In genomic region chr6:56246941-56247653, GRCh38 we compare ENCODE assay signal across 8 cellular contexts. TPM values are rescaled to one million over a fixed set of nuclear protein-coding genes. Genes with fewer than 3 reads are reported as not detected.
DNase-seq lines count a peak whose midpoint lies in the region; ATAC-seq and TF ChIP-seq lines count a peak whose summit lies in the region.

COL21A1 (minus strand) TSS chr6:56247580; CDS start chr6:56182618, 64,962 bp downstream.

- H3K27ac ChIP-seq in A673 (ENCODE audit: low read depth, low read length, poor library complexity, severe bottlenecking) (peak within 1 kb of the TSS; percentile 71), esophagus squamous epithelium (peak within 1 kb of the TSS; percentile 15 to 66 (median 60))

- no peak within 1 kb of the TSS for H3K27ac Mint-ChIP-seq in activated CD8-positive, alpha-beta T cell treated with anti-CD3 and anti-CD28 coated beads, Interleukin-2, amount 10 ng/mL, durations not matched to agents 7 days and 5 days

- no TSS peak for BruUV-seq in A673 (replicated peaks; lab: Mats Ljungman, UMichigan)

- intact Hi-C loops in A673 (cut with micrococcal nuclease; ENCODE audit: unreplicated experiment), result no loop called here
- intact Hi-C loops in esophagus squamous epithelium (cut with DNase I), result no loop called here
- intact Hi-C loops in mucosa of descending colon (cut with DNase I, micrococcal nuclease), result no loop called here

- CTCF ChIA-PET in A673 (lab: Charles Lee), result no interaction called here
- CTCF ChIA-PET in activated CD8-positive, alpha-beta T cell treated with anti-CD3 and anti-CD28 coated beads, Interleukin-2, amount 10 ng/mL, durations not matched to agents 7 days and 5 days (lab: Charles Lee), result no interaction called here

- 0 to 24% methylated on average over 3 of the region's 34 CpGs for WGBS in esophagus squamous epithelium, 2 donors

- no peak for TF ChIP-seq POLR2A in esophagus squamous epithelium (IDR thresholded peaks at IDR 0.05)

- ATAC-seq in mucosa of descending colon (peak; percentile 69), HG03280 (IDR thresholded peaks at IDR 0.05; ENCODE audit: unreplicated experiment) (no peak), HG03565 (IDR thresholded peaks at IDR 0.05; ENCODE audit: unreplicated experiment) (no peak)
- ATAC-seq in activated CD8-positive, alpha-beta T cell treated with anti-CD3 and anti-CD28 coated beads, Interleukin-2, amount 10 ng/mL, durations not matched to agents 7 days and 5 days, result no peak

- no peaks in the 10 kb centered on the region for H3K36me3 Mint-ChIP-seq in activated CD8-positive, alpha-beta T cell treated with anti-CD3 and anti-CD28 coated beads, Interleukin-2, amount 10 ng/mL, durations not matched to agents 7 days and 5 days (ENCODE audit: low read depth)

- DNase-seq in A673 (ENCODE audit: low spot score) (peak; percentile 79), NCI-H345 (lab: John Stamatoyannopoulos, UW) (peak; percentile 55), esophagus squamous epithelium (lab: John Stamatoyannopoulos, UW) (no peak), mucosa of descending colon (peak; percentile 16 to 48 (median 33))
- DNase-seq in stimulated activated CD8-positive, alpha-beta memory T cell treated with anti-CD3 and anti-CD28 coated beads, Interleukin-4, amount 100 ng/mL, for 48 hours, result no peak
- DNase-seq in activated CD8-positive, alpha-beta T cell treated with anti-CD3 and anti-CD28 coated beads, Interleukin-2, amount 10 ng/mL, durations not matched to agents 7 days and 5 days, result no peak

- H3K36me3 ChIP-seq in A673 (ENCODE audit: insufficient read depth, low read length, poor library complexity, severe bottlenecking) (no peaks in the 10 kb centered on the region), esophagus squamous epithelium (no peaks in the 10 kb centered on the region), mucosa of descending colon (ENCODE audit: low read depth) (no peaks in the 10 kb centered on the region)

- no peaks in the 10 kb centered on the region for H3K4me1 Mint-ChIP-seq in activated CD8-positive, alpha-beta T cell treated with anti-CD3 and anti-CD28 coated beads, Interleukin-2, amount 10 ng/mL, durations not matched to agents 7 days and 5 days (ENCODE audit: low read depth)

- H3K4me1 ChIP-seq in A673 (ENCODE audit: insufficient read depth, low read length, poor library complexity, severe bottlenecking), result peaks cover 43% of the 10 kb centered on the region
- H3K4me1 ChIP-seq in esophagus squamous epithelium, result peaks cover 8 to 59% (median 18%) of the 10 kb centered on the region in 3 donors
- peaks cover 5% of the 10 kb centered on the region for H3K4me1 ChIP-seq in mucosa of descending colon (ENCODE audit: low read depth)

- no peak within 1 kb of the TSS for H3K4me3 Mint-ChIP-seq in activated CD8-positive, alpha-beta T cell treated with anti-CD3 and anti-CD28 coated beads, Interleukin-2, amount 10 ng/mL, durations not matched to agents 7 days and 5 days

- POLR2A ChIA-PET in A673 (lab: Charles Lee; ENCODE audit: low non-redundant PET), result interaction anchor here (0.5 kb wide), 1 partner anchor 268 kb away, joined by 3 read pairs; no protein-coding TSS in a partner anchor
- POLR2A ChIA-PET in activated CD8-positive, alpha-beta T cell treated with anti-CD3 and anti-CD28 coated beads, Interleukin-2, amount 10 ng/mL, durations not matched to agents 7 days and 5 days (lab: Charles Lee), result no interaction called here

- H3K9me3 Mint-ChIP-seq in activated CD8-positive, alpha-beta T cell treated with anti-CD3 and anti-CD28 coated beads, Interleukin-2, amount 10 ng/mL, durations not matched to agents 7 days and 5 days (ENCODE audit: insufficient read depth), result no peaks in the 10 kb centered on the region

- H3K27me3 Mint-ChIP-seq in activated CD8-positive, alpha-beta T cell treated with anti-CD3 and anti-CD28 coated beads, Interleukin-2, amount 10 ng/mL, durations not matched to agents 7 days and 5 days (ENCODE audit: low read depth), result no peaks in the 10 kb centered on the region

- H3K27me3 ChIP-seq in A673 (replicated peaks; ENCODE audit: insufficient read depth, low read depth, low read length, poor library complexity) (no peaks in the 10 kb centered on the region), esophagus squamous epithelium (no peaks in the 10 kb centered on the region)

- TF ChIP-seq CTCF in A673 (conservative IDR thresholded peaks at IDR 0.05; ENCODE audit: low read depth, low read length) (peak; percentile 56), esophagus squamous epithelium (IDR thresholded peaks at IDR 0.05) (peak in 3 of 6 experiments; percentile 10 to 13 (median 12)), mucosa of descending colon (IDR thresholded peaks at IDR 0.05) (no peak)

- no peaks in the 10 kb centered on the region for H3K9me3 ChIP-seq in A673 (ENCODE audit: low read depth, low read length, poor library complexity, severe bottlenecking)
- no peaks in the 10 kb centered on the region for H3K9me3 ChIP-seq in esophagus squamous epithelium
- H3K9me3 ChIP-seq in mucosa of descending colon, result no peaks in the 10 kb centered on the region

- H3K4me3 ChIP-seq in A673 (ENCODE audit: low read depth, low read length, poor library complexity, severe bottlenecking), result peak within 1 kb of the TSS; percentile 69
- peak within 1 kb of the TSS; percentile 33 to 70 (median 52) for H3K4me3 ChIP-seq in esophagus squamous epithelium
- H3K4me3 ChIP-seq in mucosa of descending colon, result no peak within 1 kb of the TSS

RNA-seq across cellular contexts. Expression of gene COL21A1, which starts in this region (rescaled TPM):
- 49.0 and 51.6 TPM in 2 replicates for total RNA-seq in A673 (2021)
- 1 to 10 TPM; 1.3 to 2.1 (median 1.6) TPM for total RNA-seq in esophagus squamous epithelium
- 10 to 100 TPM in 1 of 3 donors, 1 to 10 TPM in 1, under 1 TPM in 1; 0.35 to 20.5 (median 2.1) TPM for total RNA-seq in mucosa of descending colon
- not detected for total RNA-seq in activated CD8-positive, alpha-beta T cell treated with anti-CD3 and anti-CD28 coated beads, Interleukin-2, amount 10 ng/mL, durations not matched to agents 7 days and 5 days

Comparison
In these comparisons a context has a peak if more than half of its experiments do, and no peak if none do; other contexts are left out.
1. DNase-seq: peak in A673 (single experiment), NCI-H345 (single experiment) and mucosa of descending colon (3 of 3); none in esophagus squamous epithelium (single experiment), stimulated activated CD8-positive, alpha-beta memory T cell treated with anti-CD3 and anti-CD28 coated beads, Interleukin-4, amount 100 ng/mL, for 48 hours (single experiment) and activated CD8-positive, alpha-beta T cell treated with anti-CD3 and anti-CD28 coated beads, Interleukin-2, amount 10 ng/mL, durations not matched to agents 7 days and 5 days (single experiment).